In genomic region chr2:84865181-84865783, GRCh38 we compare ENCODE assay signal across 8 cellular contexts. TPM values are rescaled to one million over a fixed set of nuclear protein-coding genes. Genes with fewer than 3 reads are reported as not detected.
DNase-seq lines count a peak whose midpoint lies in the region; ATAC-seq and TF ChIP-seq lines count a peak whose summit lies in the region.

No MANE protein-coding gene starts in this region.

- intact Hi-C loops in vagina (cut with DNase I) = no loop called here

- ATAC-seq in GM21717 (IDR thresholded peaks at IDR 0.05; ENCODE audit: unreplicated experiment) = peak; percentile 69

- H3K27ac ChIP-seq in vagina = no peak overlapping the region

- no peaks in the 10 kb centered on the region for H3K36me3 ChIP-seq in vagina

- H3K4me3 ChIP-seq in vagina = no peak overlapping the region

- no peaks in the 10 kb centered on the region for H3K9me3 ChIP-seq in vagina

- no peaks in the 10 kb centered on the region for H3K4me1 ChIP-seq in vagina

- no peaks in the 10 kb centered on the region for H3K27me3 ChIP-seq in vagina

- TF ChIP-seq POLR2A in vagina (IDR thresholded peaks at IDR 0.05) = no peak

- DNase-seq in activated CD4-positive, alpha-beta T cell treated with anti-CD3 and anti-CD28 coated beads for 48 hours = peak; percentile 1
- no peak for DNase-seq in activated CD4-positive, alpha-beta T cell treated with anti-CD3 and anti-CD28 coated beads, Interleukin-2, amount 50 U/mL, for 4 hours
- peak; percentile 32 for DNase-seq in NCI-H460 (ENCODE audit: extremely low read depth, low read depth)
- peak; percentile 35 for DNase-seq in dermis blood vessel endothelial cell
- peak; percentile 71 for DNase-seq in superior temporal gyrus (ENCODE audit: extremely low spot score)
- DNase-seq in T1000 (lab: John Stamatoyannopoulos, UW) = no peak
- no peak for DNase-seq in vagina (ENCODE audit: extremely low spot score in 2 of 2)

- no peak for TF ChIP-seq CTCF in vagina (IDR thresholded peaks at IDR 0.05)

RNA-seq across cellular contexts. Expression of gene TRABD2A, which starts 15.6 kb away (rescaled TPM):
- total RNA-seq in NCI-H460 (2014; rRNA removed; shearing (Covaris generic)) = 2.2 and 2.6 TPM in 2 replicates
- 2.5 TPM in 1 of 2 replicates, not detected in the other for polyA plus RNA-seq in NCI-H460 (2014; cell fraction: nucleus; rRNA removed)
- 0.23 and 1.4 TPM in 2 replicates for total RNA-seq in dermis blood vessel endothelial cell
- 5.4 TPM for total RNA-seq in vagina

RNA-seq across cellular contexts. Expression of gene TMSB10, which starts 40.2 kb away (rescaled TPM):
- 6,173 and 7,110 TPM in 2 replicates for total RNA-seq in NCI-H460 (2014; rRNA removed; shearing (Covaris generic))
- polyA plus RNA-seq in NCI-H460 (2014; cell fraction: nucleus; rRNA removed) = 4,524 and 6,283 TPM in 2 replicates
- total RNA-seq in dermis blood vessel endothelial cell (6,829 and 7,745 TPM in 2 replicates), vagina (2,211 TPM)

Comparison
In these comparisons a context has a peak if more than half of its experiments do, and no peak if none do; other contexts are left out.
1. DNase-seq: peak in activated CD4-positive, alpha-beta T cell treated with anti-CD3 and anti-CD28 coated beads for 48 hours (single experiment), NCI-H460 (single experiment), dermis blood vessel endothelial cell (single experiment) and superior temporal gyrus (single experiment); none in activated CD4-positive, alpha-beta T cell treated with anti-CD3 and anti-CD28 coated beads, Interleukin-2, amount 50 U/mL, for 4 hours (0 of 2), T1000 (single experiment) and vagina (0 of 2).